In the genomic region with DNA sequence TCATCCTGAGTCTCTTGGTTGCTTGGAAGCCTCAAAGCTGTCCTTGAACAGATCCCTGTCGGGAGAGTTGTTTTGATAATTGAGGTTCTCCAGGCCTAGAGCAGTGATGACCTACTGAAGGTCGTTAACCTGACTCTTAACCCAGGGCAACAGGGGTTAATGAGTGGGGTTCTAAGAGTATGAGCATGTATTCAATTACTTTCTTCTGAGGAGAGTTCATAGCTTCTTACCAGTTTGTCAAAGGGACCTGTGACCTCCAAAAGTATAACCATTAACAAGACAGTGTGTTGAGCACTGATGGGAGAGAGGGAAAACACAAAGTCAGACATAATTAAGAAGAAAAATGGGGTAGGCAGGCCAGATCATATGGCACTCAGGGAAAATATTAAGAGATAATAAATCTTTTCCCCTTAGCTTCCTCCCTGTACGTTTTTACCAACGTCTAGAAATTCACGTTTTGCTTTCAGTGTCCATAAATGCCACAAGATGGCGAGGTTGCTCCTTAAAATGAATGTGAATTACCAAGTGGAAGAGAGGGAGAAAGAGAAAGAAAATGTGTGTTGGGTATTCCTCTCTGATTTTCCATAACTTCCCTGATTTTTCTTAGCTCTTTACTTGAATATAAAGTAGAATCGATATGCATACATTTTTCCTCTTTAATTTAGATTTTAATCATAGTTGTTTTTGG, we compare ENCODE assay signal across 8 cellular contexts.
DNase-seq lines count a peak whose midpoint lies in the region; ATAC-seq and TF ChIP-seq lines count a peak whose summit lies in the region.

No MANE protein-coding gene starts in this region.

- no peak overlapping the region for H2AFZ ChIP-seq in Karpas-422 (ENCODE audit: low read length)

- H3K36me3 ChIP-seq in Karpas-422 (ENCODE audit: insufficient read depth, low read length) = no peaks in the 10 kb centered on the region

- H3K4me1 ChIP-seq in Karpas-422 (ENCODE audit: low read length) = peaks cover 4% of the 10 kb centered on the region; the same call in 1 of the 2 replicates

- H3K4me2 ChIP-seq in Karpas-422 (ENCODE audit: low read depth, low read length, poor library complexity, severe bottlenecking) = no peak overlapping the region

- no peaks in the 10 kb centered on the region for H3K9me2 ChIP-seq in Karpas-422 (replicated peaks; ENCODE audit: insufficient read depth, low read length)

- H3K79me2 ChIP-seq in Karpas-422 (ENCODE audit: low read length) = no peaks in the 10 kb centered on the region

- H3K9me3 ChIP-seq in Karpas-422 (ENCODE audit: low read length) = no peaks in the 10 kb centered on the region

- H3K4me3 ChIP-seq in GM12875 (ENCODE audit: low read depth, low read length) = no peak overlapping the region
- no peak overlapping the region for H3K4me3 ChIP-seq in Karpas-422 (ENCODE audit: low read length)
- no peak overlapping the region for H3K4me3 ChIP-seq in fibroblast of villous mesenchyme (ENCODE audit: low read depth, low read length)
- no peak overlapping the region for H3K4me3 ChIP-seq in retinal pigment epithelial cell (ENCODE audit: low read length)

- TF ChIP-seq CTCF in GM12875 (IDR thresholded peaks at IDR 0.05; ENCODE audit: borderline replicate concordance, insufficient read depth, low read depth, low read length) (peak; percentile 43; the same call in 1 of the 2 replicates), fibroblast of villous mesenchyme (IDR thresholded peaks at IDR 0.05; ENCODE audit: insufficient read depth, low read depth, low read length) (peak; percentile 69), retinal pigment epithelial cell (conservative IDR thresholded peaks at IDR 0.05; ENCODE audit: low read depth, low read length) (peak; percentile 65)

- no peaks in the 10 kb centered on the region for H3K27me3 ChIP-seq in Karpas-422 (ENCODE audit: low read length)

- no peak overlapping the region for H3K27ac ChIP-seq in Karpas-422 (ENCODE audit: low read length)

- H4K20me1 ChIP-seq in Karpas-422 (ENCODE audit: insufficient read depth, low read depth, low read length) = no peaks in the 10 kb centered on the region

- DNase-seq in AG20443 (ENCODE audit: low spot score) (peak; percentile 47), Karpas-422 (peak; percentile 66), fibroblast of villous mesenchyme (ENCODE audit: low read depth) (peak; percentile 79), retinal pigment epithelial cell (ENCODE audit: low read depth) (peak; percentile 34)
- no peak for DNase-seq in activated CD4-positive, CD25-positive, alpha-beta regulatory T cell (lab: John Stamatoyannopoulos, UW)

- no peak overlapping the region for H3K9ac ChIP-seq in Karpas-422 (ENCODE audit: low read length)

- ATAC-seq in SK-N-SH treated with all-trans-retinoic acid at 6 μM for 48 hours (peak; percentile 97), GM21529 (IDR thresholded peaks at IDR 0.05; ENCODE audit: unreplicated experiment) (no peak)

TF ChIP-seq in SK-N-SH treated with all-trans-retinoic acid at 6 μM for 48 hours, 23 proteins besides CTCF, POLR2A, EP300 and RAD21:
- TF ChIP-seq ZC3H10 (CRISPR knock-in tag; IDR thresholded peaks at IDR 0.05) (no peak), SNAI2 (CRISPR knock-in tag; IDR thresholded peaks at IDR 0.05) (no peak), GLIS3 (CRISPR knock-in tag; IDR thresholded peaks at IDR 0.05) (no peak), ISL1 (CRISPR knock-in tag; IDR thresholded peaks at IDR 0.05) (no peak), ZNF8 (CRISPR knock-in tag; IDR thresholded peaks at IDR 0.05) (no peak), TCF4 (CRISPR knock-in tag; IDR thresholded peaks at IDR 0.05; ENCODE audit: borderline replicate concordance) (no peak)
- TF ChIP-seq, protein P1, sequence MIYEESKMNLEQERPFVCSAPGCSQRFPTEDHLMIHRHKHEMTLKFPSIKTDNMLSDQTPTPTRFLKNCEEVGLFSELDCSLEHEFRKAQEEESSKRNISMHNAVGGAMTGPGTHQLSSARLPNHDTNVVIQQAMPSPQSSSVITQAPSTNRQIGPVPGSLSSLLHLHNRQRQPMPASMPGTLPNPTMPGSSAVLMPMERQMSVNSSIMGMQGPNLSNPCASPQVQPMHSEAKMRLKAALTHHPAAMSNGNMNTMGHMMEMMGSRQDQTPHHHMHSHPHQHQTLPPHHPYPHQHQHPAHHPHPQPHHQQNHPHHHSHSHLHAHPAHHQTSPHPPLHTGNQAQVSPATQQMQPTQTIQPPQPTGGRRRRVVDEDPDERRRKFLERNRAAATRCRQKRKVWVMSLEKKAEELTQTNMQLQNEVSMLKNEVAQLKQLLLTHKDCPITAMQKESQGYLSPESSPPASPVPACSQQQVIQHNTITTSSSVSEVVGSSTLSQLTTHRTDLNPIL (CRISPR knock-in tag; IDR thresholded peaks at IDR 0.05; ENCODE audit: low read depth) = no peak
- TF ChIP-seq, protein P2, sequence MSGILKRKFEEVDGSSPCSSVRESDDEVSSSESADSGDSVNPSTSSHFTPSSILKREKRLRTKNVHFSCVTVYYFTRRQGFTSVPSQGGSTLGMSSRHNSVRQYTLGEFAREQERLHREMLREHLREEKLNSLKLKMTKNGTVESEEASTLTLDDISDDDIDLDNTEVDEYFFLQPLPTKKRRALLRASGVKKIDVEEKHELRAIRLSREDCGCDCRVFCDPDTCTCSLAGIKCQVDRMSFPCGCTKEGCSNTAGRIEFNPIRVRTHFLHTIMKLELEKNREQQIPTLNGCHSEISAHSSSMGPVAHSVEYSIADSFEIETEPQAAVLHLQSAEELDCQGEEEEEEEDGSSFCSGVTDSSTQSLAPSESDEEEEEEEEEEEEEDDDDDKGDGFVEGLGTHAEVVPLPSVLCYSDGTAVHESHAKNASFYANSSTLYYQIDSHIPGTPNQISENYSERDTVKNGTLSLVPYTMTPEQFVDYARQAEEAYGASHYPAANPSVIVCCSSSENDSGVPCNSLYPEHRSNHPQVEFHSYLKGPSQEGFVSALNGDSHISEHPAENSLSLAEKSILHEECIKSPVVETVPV (CRISPR knock-in tag; IDR thresholded peaks at IDR 0.05) = no peak
- TF ChIP-seq, protein P3, sequence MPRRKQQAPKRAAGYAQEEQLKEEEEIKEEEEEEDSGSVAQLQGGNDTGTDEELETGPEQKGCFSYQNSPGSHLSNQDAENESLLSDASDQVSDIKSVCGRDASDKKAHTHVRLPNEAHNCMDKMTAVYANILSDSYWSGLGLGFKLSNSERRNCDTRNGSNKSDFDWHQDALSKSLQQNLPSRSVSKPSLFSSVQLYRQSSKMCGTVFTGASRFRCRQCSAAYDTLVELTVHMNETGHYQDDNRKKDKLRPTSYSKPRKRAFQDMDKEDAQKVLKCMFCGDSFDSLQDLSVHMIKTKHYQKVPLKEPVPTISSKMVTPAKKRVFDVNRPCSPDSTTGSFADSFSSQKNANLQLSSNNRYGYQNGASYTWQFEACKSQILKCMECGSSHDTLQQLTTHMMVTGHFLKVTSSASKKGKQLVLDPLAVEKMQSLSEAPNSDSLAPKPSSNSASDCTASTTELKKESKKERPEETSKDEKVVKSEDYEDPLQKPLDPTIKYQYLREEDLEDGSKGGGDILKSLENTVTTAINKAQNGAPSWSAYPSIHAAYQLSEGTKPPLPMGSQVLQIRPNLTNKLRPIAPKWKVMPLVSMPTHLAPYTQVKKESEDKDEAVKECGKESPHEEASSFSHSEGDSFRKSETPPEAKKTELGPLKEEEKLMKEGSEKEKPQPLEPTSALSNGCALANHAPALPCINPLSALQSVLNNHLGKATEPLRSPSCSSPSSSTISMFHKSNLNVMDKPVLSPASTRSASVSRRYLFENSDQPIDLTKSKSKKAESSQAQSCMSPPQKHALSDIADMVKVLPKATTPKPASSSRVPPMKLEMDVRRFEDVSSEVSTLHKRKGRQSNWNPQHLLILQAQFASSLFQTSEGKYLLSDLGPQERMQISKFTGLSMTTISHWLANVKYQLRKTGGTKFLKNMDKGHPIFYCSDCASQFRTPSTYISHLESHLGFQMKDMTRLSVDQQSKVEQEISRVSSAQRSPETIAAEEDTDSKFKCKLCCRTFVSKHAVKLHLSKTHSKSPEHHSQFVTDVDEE (CRISPR knock-in tag; IDR thresholded peaks at IDR 0.05) = no peak
- TF ChIP-seq, protein P4, sequence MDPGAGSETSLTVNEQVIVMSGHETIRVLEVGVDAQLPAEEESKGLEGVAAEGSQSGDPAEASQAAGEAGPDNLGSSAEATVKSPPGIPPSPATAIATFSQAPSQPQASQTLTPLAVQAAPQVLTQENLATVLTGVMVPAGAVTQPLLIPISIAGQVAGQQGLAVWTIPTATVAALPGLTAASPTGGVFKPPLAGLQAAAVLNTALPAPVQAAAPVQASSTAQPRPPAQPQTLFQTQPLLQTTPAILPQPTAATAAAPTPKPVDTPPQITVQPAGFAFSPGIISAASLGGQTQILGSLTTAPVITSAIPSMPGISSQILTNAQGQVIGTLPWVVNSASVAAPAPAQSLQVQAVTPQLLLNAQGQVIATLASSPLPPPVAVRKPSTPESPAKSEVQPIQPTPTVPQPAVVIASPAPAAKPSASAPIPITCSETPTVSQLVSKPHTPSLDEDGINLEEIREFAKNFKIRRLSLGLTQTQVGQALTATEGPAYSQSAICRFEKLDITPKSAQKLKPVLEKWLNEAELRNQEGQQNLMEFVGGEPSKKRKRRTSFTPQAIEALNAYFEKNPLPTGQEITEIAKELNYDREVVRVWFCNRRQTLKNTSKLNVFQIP (CRISPR knock-in tag; IDR thresholded peaks at IDR 0.05; ENCODE audit: borderline replicate concordance, low read depth) = no peak
- TF ChIP-seq, protein P5, sequence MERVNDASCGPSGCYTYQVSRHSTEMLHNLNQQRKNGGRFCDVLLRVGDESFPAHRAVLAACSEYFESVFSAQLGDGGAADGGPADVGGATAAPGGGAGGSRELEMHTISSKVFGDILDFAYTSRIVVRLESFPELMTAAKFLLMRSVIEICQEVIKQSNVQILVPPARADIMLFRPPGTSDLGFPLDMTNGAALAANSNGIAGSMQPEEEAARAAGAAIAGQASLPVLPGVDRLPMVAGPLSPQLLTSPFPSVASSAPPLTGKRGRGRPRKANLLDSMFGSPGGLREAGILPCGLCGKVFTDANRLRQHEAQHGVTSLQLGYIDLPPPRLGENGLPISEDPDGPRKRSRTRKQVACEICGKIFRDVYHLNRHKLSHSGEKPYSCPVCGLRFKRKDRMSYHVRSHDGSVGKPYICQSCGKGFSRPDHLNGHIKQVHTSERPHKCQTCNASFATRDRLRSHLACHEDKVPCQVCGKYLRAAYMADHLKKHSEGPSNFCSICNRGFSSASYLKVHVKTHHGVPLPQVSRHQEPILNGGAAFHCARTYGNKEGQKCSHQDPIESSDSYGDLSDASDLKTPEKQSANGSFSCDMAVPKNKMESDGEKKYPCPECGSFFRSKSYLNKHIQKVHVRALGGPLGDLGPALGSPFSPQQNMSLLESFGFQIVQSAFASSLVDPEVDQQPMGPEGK (CRISPR knock-in tag; IDR thresholded peaks at IDR 0.05; ENCODE audit: borderline replicate concordance) = no peak

Comparison
In these comparisons a context has a peak if more than half of its experiments do, and no peak if none do; other contexts are left out.
1. DNase-seq: peak in AG20443 (single experiment), Karpas-422 (single experiment), fibroblast of villous mesenchyme (single experiment) and retinal pigment epithelial cell (single experiment); none in activated CD4-positive, CD25-positive, alpha-beta regulatory T cell (0 of 4).
2. Peak in every context shown above with its lines, with median percentiles within 50 percentile points of each other: CTCF ChIP-seq.